ENCODE assay signal across 12 cellular contexts in the genomic region with DNA sequence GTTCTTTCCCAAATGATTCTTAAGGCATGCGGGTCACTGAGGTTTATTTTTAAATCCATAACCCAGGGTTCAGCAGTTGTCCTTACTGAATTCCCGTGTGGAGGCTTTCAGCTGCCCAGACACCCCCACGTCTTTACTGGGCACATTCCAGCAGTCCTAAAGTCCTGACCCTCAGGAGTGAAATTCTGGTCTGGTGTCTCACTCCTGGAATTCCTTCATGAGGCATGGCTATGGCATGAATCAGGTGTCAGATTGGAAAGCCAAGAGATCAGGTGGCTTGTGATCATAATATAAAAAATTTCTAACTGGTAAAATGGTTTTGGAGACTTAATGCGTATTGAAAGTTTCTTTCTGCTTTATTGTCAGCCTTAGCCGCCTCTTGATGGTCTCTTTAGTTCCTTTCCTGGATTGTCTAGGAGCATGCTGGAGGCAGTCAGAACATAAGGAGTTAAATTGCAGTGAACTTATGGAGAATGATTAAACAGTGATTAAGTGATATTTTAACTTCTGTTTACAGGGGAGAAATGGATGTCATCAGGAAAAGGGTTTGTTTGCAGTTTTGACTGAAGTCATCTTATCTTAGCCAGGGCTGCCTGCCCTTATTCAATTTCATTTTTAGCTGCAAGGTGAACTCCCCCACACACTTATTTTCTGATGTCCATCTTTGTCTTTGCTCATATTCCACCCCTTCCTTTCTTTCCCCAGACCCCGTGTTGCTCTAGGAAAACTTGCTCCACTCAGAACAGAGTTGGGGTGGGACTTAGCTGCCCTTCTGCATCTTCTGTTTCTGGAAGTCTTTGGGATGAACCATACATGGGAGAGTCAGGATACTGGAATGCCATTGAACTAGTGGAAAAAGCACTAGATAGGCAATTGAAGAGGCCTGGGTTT. TPM values are rescaled to one million over a fixed set of nuclear protein-coding genes. Genes with fewer than 3 reads are reported as not detected.
DNase-seq lines count a peak whose midpoint lies in the region; ATAC-seq and TF ChIP-seq lines count a peak whose summit lies in the region.
"Had no signal": no experiment of that assay in that cellular context is flagged by ENCODE, and none has a peak within 500 bp of the region (broad histone marks: within the 10 kb centered on the region; RNA-seq: fewer than 3 reads in every experiment).

No MANE protein-coding gene starts in this region.

- peak overlapping the region; percentile 53 for H3K9ac ChIP-seq in SK-N-SH

- H3K4me1 Mint-ChIP-seq in progenitor cell of endocrine pancreas (ENCODE audit: low read depth), result peaks cover 51% of the 10 kb centered on the region
- H3K4me1 Mint-ChIP-seq in activated CD8-positive, alpha-beta memory T cell treated with anti-CD3 and anti-CD28 coated beads, Interleukin-2, amount 10 ng/mL, durations not matched to agents 7 days and 5 days, result peaks cover 10% of the 10 kb centered on the region

- no peaks in the 10 kb centered on the region for H3K36me3 ChIP-seq in SK-N-SH (replicated peaks in 1 of 2; ENCODE audit: control insufficient read depth in 1 of 2, insufficient read depth in 2 of 2, low read length in 1 of 2)
- no peaks in the 10 kb centered on the region for H3K36me3 ChIP-seq in gastroesophageal sphincter

- H3K4me3 ChIP-seq in SK-N-SH (ENCODE audit: low read depth in 2 of 2, low read length in 1 of 2) (peak overlapping the region in 1 of 2 experiments; percentile 31; a peak in 2 of 4 replicates), gastroesophageal sphincter (no peak overlapping the region)

- TF ChIP-seq CTCF in SK-N-SH (IDR thresholded peaks at IDR 0.05), result no peak
- no peak for TF ChIP-seq CTCF in gastroesophageal sphincter (IDR thresholded peaks at IDR 0.05)
- TF ChIP-seq CTCF in progenitor cell of endocrine pancreas (IDR thresholded peaks at IDR 0.05; ENCODE audit: unreplicated experiment), result no peak

- no peaks in the 10 kb centered on the region for H3K27me3 ChIP-seq in SK-N-SH (ENCODE audit: insufficient read depth)
- no peaks in the 10 kb centered on the region for H3K27me3 ChIP-seq in gastroesophageal sphincter

- H3K27ac ChIP-seq in SK-N-SH (ENCODE audit: low read depth in 2 of 2, low read length in 1 of 2) (peak overlapping the region; percentile 67 to 83; a peak in 3 of 4 replicates), gastroesophageal sphincter (peak overlapping the region; percentile 54 to 83 (median 73))
- H3K27ac ChIP-seq: HL-60 had no signal

- WGBS in SK-N-SH (ENCODE audit: low lambda C conversion rate), result 22% methylated on average over 6 of the region's 6 CpGs
- 42 to 51% methylated on average over 5 of the region's 6 CpGs for WGBS in gastroesophageal sphincter (ENCODE audit: low coverage in 1 of 2), 2 donors

- no peaks in the 10 kb centered on the region for H3K9me3 Mint-ChIP-seq in progenitor cell of endocrine pancreas (ENCODE audit: low read depth)
- H3K9me3 Mint-ChIP-seq in activated CD8-positive, alpha-beta memory T cell treated with anti-CD3 and anti-CD28 coated beads, Interleukin-2, amount 10 ng/mL, durations not matched to agents 7 days and 5 days (ENCODE audit: low read depth), result no peaks in the 10 kb centered on the region

- H2AFZ ChIP-seq in SK-N-SH (ENCODE audit: low read depth), result no peak overlapping the region

- no peak for TF ChIP-seq POLR2A in gastroesophageal sphincter (IDR thresholded peaks at IDR 0.05)

- DNase-seq in EL (peak; percentile 93), SK-N-SH (no peak), progenitor cell of endocrine pancreas (ENCODE audit: low spot score, unreplicated experiment) (no peak), NCI-H69 (lab: John Stamatoyannopoulos, UW) (no peak), NCI-H2227 (lab: John Stamatoyannopoulos, UW; ENCODE audit: unreplicated experiment) (no peak)
- DNase-seq in activated CD8-positive, alpha-beta memory T cell treated with anti-CD3 and anti-CD28 coated beads, Interleukin-2, amount 10 ng/mL, durations not matched to agents 7 days and 5 days, result no peak
- DNase-seq in activated naive CD4-positive, alpha-beta T cell (lab: John Stamatoyannopoulos, UW), result no peak
- DNase-seq: DMS 273 treated with DMSO at 0.1 percent for 48 hours, NCI-H748 treated with DMSO at 0.1 percent for 48 hours had no signal

- peak overlapping the region; percentile 70 for H3K4me2 ChIP-seq in SK-N-SH

- H3K9me3 ChIP-seq in SK-N-SH (no peaks in the 10 kb centered on the region), gastroesophageal sphincter (no peaks in the 10 kb centered on the region)

- TF ChIP-seq RAD21 in SK-N-SH (IDR thresholded peaks at IDR 0.05; ENCODE audit: low read length), result no peak

- H3K4me3 Mint-ChIP-seq in progenitor cell of endocrine pancreas (ENCODE audit: low read depth), result peak overlapping the region; percentile 29
- no peak overlapping the region for H3K4me3 Mint-ChIP-seq in activated CD8-positive, alpha-beta memory T cell treated with anti-CD3 and anti-CD28 coated beads, Interleukin-2, amount 10 ng/mL, durations not matched to agents 7 days and 5 days

- TF ChIP-seq EP300 in SK-N-SH (IDR thresholded peaks at IDR 0.05; ENCODE audit: borderline replicate concordance in 1 of 2, low read depth in 1 of 2, low read length in 1 of 2) (peak in 1 of 2 experiments; percentile 80; a peak in 2 of 4 replicates), gastroesophageal sphincter (IDR thresholded peaks at IDR 0.05) (no peak)

- CTCF ChIA-PET in SK-N-SH (lab: Yijun Ruan, JAX), result interaction anchor here (0.8 to 9.1 kb wide), 4 partner anchors 14 to 360 kb away, joined by 3 to 53 read pairs (median 4); no protein-coding TSS in a partner anchor
- CTCF ChIA-PET in activated CD8-positive, alpha-beta memory T cell treated with anti-CD3 and anti-CD28 coated beads, Interleukin-2, amount 10 ng/mL, durations not matched to agents 7 days and 5 days (lab: Charles Lee), result interaction anchor here (0.6 to 3.9 kb wide), 3 partner anchors 13 to 80 kb away, joined by 3 to 20 read pairs (median 3); no protein-coding TSS in a partner anchor

- H3K36me3 Mint-ChIP-seq in progenitor cell of endocrine pancreas (ENCODE audit: insufficient read depth), result peaks cover 2% of the 10 kb centered on the region
- H3K36me3 Mint-ChIP-seq in activated CD8-positive, alpha-beta memory T cell treated with anti-CD3 and anti-CD28 coated beads, Interleukin-2, amount 10 ng/mL, durations not matched to agents 7 days and 5 days, result no peaks in the 10 kb centered on the region

- no peaks in the 10 kb centered on the region for H3K27me3 Mint-ChIP-seq in progenitor cell of endocrine pancreas
- no peaks in the 10 kb centered on the region for H3K27me3 Mint-ChIP-seq in activated CD8-positive, alpha-beta memory T cell treated with anti-CD3 and anti-CD28 coated beads, Interleukin-2, amount 10 ng/mL, durations not matched to agents 7 days and 5 days

- peaks cover 17 to 62% of the 10 kb centered on the region in 2 experiments for H3K4me1 ChIP-seq in SK-N-SH (ENCODE audit: control insufficient read depth in 1 of 2, insufficient read depth in 2 of 2, low read depth in 1 of 2, low read length in 1 of 2)
- H3K4me1 ChIP-seq in gastroesophageal sphincter, result peaks cover 27 to 72% (median 27%) of the 10 kb centered on the region in 3 donors

- peaks cover 7% of the 10 kb centered on the region for H4K20me1 ChIP-seq in SK-N-SH (ENCODE audit: insufficient read depth)

- H3K27ac Mint-ChIP-seq in progenitor cell of endocrine pancreas, result peak overlapping the region; percentile 97
- no peak overlapping the region for H3K27ac Mint-ChIP-seq in activated CD8-positive, alpha-beta memory T cell treated with anti-CD3 and anti-CD28 coated beads, Interleukin-2, amount 10 ng/mL, durations not matched to agents 7 days and 5 days

- H3F3A ChIP-seq in SK-N-SH (replicated peaks; ENCODE audit: insufficient read depth), result peaks cover 43% of the 10 kb centered on the region

- H3K9me2 ChIP-seq in SK-N-SH, result no peaks in the 10 kb centered on the region

- peak; percentile 65 for ATAC-seq in gastroesophageal sphincter
- no peak for ATAC-seq in activated CD8-positive, alpha-beta memory T cell treated with anti-CD3 and anti-CD28 coated beads, Interleukin-2, amount 10 ng/mL, durations not matched to agents 7 days and 5 days
- ATAC-seq: sciatic nerve had no signal

- POLR2A ChIA-PET in SK-N-SH (lab: Yijun Ruan, JAX), result no interaction called here

- peaks cover 87% of the 10 kb centered on the region for H3K79me2 ChIP-seq in SK-N-SH (ENCODE audit: insufficient read depth)

TF ChIP-seq in SK-N-SH, 30 proteins besides CTCF, POLR2A, EP300 and RAD21 (continues in another document):
- no peak for TF ChIP-seq RCOR1 (IDR thresholded peaks at IDR 0.05; ENCODE audit: low read length)
- TF ChIP-seq NFIC (IDR thresholded peaks at IDR 0.05; ENCODE audit: borderline replicate concordance), result peak; percentile 65; the same call in 1 of the 2 replicates
- TF ChIP-seq SIN3A (IDR thresholded peaks at IDR 0.05; ENCODE audit: borderline replicate concordance, low read depth, low read length), result 0 out of 2 replicates have a peak, but pooled peaks have one; percentile 36
- TF ChIP-seq TEAD4 (IDR thresholded peaks at IDR 0.05; ENCODE audit: borderline replicate concordance, insufficient read depth), result peak; percentile 93
- peak; percentile 82 for TF ChIP-seq RXRA (IDR thresholded peaks at IDR 0.05; ENCODE audit: borderline replicate concordance, low read depth)
- TF ChIP-seq TCF12 (IDR thresholded peaks at IDR 0.05), result peak; percentile 75
- peak; percentile 89 for TF ChIP-seq FOSL2 (IDR thresholded peaks at IDR 0.05; ENCODE audit: borderline replicate concordance, low read depth)
- TF ChIP-seq GABPA (IDR thresholded peaks at IDR 0.05; ENCODE audit: low read depth), result no peak
- 0 out of 2 replicates have a peak, but pooled peaks have one; percentile 11 for TF ChIP-seq MEF2A (IDR thresholded peaks at IDR 0.05; ENCODE audit: borderline replicate concordance, low read depth)
- peak; percentile 40; the same call in 1 of the 2 replicates for TF ChIP-seq POLR2AphosphoS5 (IDR thresholded peaks at IDR 0.05; ENCODE audit: low read depth, low read length)
- TF ChIP-seq JUND (IDR thresholded peaks at IDR 0.05), result peak; percentile 86

RNA-seq across cellular contexts. Expression of gene MACF1, which starts 25.7 kb away (rescaled TPM):
- polyA plus RNA-seq in SK-N-SH (2012; rRNA removed), result 37.6 and 45.9 TPM in 2 replicates
- 34.1 and 37.3 TPM in 2 replicates for polyA plus RNA-seq in SK-N-SH (2012; cell fraction: cytosol; rRNA removed)
- polyA plus RNA-seq in SK-N-SH (2012; cell fraction: nucleus; rRNA removed), result 141 and 172 TPM in 2 replicates
- total RNA-seq in gastroesophageal sphincter (100 to 1,000 TPM; 454 to 752 (median 541) TPM), progenitor cell of endocrine pancreas (241 and 285 TPM in 2 replicates)
- 100 to 1,000 TPM; 319 to 488 TPM for total RNA-seq in activated CD8-positive, alpha-beta memory T cell treated with anti-CD3 and anti-CD28 coated beads, Interleukin-2, amount 10 ng/mL, durations not matched to agents 7 days and 5 days
